Comparison of ENCODE assay signal across 8 cellular contexts in the genomic region with DNA sequence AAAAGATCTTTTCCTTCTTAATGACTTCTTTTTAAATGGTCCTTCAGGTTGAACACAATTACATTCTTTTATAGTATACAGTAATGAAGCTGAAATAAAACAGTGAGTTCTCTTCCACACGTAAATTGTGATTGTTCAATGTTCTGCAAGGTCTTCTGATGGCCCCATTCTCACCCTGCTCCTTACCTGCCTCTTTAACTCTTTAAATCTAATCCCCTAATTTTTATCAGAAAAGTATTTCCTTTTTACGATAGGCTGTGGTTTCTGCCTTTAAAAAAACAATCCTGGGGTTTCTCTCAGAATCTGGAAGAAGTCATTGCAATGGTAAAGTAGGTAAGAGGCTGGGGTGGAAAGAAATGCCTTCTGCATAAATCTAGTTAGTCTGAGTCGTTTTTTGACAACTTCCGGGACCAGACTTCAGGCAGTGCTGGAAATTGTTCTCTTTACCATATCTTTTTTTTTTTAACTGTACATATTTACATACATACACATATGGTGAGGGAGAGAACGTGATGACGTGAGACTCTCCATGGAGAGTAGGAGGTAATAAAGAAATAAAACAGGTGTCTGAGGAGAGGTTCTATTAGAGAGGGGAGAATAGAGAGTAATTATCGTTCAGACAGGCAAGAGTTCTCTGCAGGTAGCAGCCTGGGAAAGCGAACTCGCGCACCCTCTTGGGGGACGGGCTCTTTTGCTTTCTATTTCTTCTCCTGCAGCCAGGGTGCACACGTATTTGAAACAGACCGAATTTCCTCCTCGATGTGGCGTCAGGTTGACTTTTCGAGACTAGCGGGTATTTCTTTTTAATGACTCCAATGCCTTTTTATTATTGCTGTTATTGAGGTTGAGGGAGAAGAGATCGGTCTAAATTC. TPM values are rescaled to one million over a fixed set of nuclear protein-coding genes. Genes with fewer than 3 reads are reported as not detected.
DNase-seq lines count a peak whose midpoint lies in the region; ATAC-seq and TF ChIP-seq lines count a peak whose summit lies in the region.

A gene (plus strand): TSS at position 730 of the 872 bp plus-strand sequence. CDS start 467 bp downstream, outside the sequence.

- H3K9me3 Mint-ChIP-seq in T-helper 2 cell treated with Interferon-gamma antibody and Interleukin-4, amounts not matched to agents 5 μg/mL and 100 μg/mL, for 36 hours, result no peaks in the 10 kb centered on the region
- H3K9me3 Mint-ChIP-seq in brain, result peaks cover 0 to 8% (median 3%) of the 10 kb centered on the region in 5 experiments

- TF ChIP-seq CTCF in brain (conservative IDR thresholded peaks at IDR 0.05) (no peak), kidney epithelial cell (IDR thresholded peaks at IDR 0.05; ENCODE audit: insufficient read depth, low read length, poor library complexity, severe bottlenecking) (peak; percentile 10)

- H3K4me1 Mint-ChIP-seq in T-helper 2 cell treated with Interferon-gamma antibody and Interleukin-4, amounts not matched to agents 5 μg/mL and 100 μg/mL, for 36 hours (ENCODE audit: low read depth), result peaks cover 45% of the 10 kb centered on the region
- H3K4me1 Mint-ChIP-seq in brain, result peaks cover 25% of the 10 kb centered on the region

- peak within 1 kb of the TSS; percentile 97 for H3K4me3 Mint-ChIP-seq in T-helper 2 cell treated with Interferon-gamma antibody and Interleukin-4, amounts not matched to agents 5 μg/mL and 100 μg/mL, for 36 hours
- peak within 1 kb of the TSS; percentile 90 to 95 (median 92) for H3K4me3 Mint-ChIP-seq in brain

- peak; percentile 35 for DNase-seq in EL
- DNase-seq in KG1 (lab: John Stamatoyannopoulos, UW), result peak; percentile 26
- DNase-seq in T-helper 2 cell treated with Interferon-gamma antibody and Interleukin-4, amounts not matched to agents 5 μg/mL and 100 μg/mL, for 36 hours (ENCODE audit: low spot score), result peak; percentile 62
- DNase-seq in kidney epithelial cell (ENCODE audit: low read depth), result no peak
- DNase-seq in stimulated activated CD4-positive, alpha-beta T cell treated with anti-CD3 and anti-CD28 coated beads, Interleukin-2, amount 100 ng/mL, for 4 hours (ENCODE audit: low read depth), result peak; percentile 66
- DNase-seq in GDM1 (lab: John Stamatoyannopoulos, UW), result no peak

- H3K27me3 ChIP-seq in kidney epithelial cell (ENCODE audit: control insufficient read depth, insufficient read depth, low read length), result peaks cover 16% of the 10 kb centered on the region

- H3K4me3 ChIP-seq in kidney epithelial cell (ENCODE audit: low read depth, low read length), result peak within 1 kb of the TSS; percentile 50

- peak; percentile 69 for ATAC-seq in GM21529 (IDR thresholded peaks at IDR 0.05; ENCODE audit: unreplicated experiment)

- peak within 1 kb of the TSS; percentile 99 for H3K27ac Mint-ChIP-seq in T-helper 2 cell treated with Interferon-gamma antibody and Interleukin-4, amounts not matched to agents 5 μg/mL and 100 μg/mL, for 36 hours
- peak within 1 kb of the TSS in 4 of 5 experiments; percentile 39 to 72 (median 64) for H3K27ac Mint-ChIP-seq in brain

- peaks cover 9% of the 10 kb centered on the region for H3K36me3 Mint-ChIP-seq in T-helper 2 cell treated with Interferon-gamma antibody and Interleukin-4, amounts not matched to agents 5 μg/mL and 100 μg/mL, for 36 hours (ENCODE audit: low read depth)
- no peaks in the 10 kb centered on the region for H3K36me3 Mint-ChIP-seq in brain

- peaks cover 13% of the 10 kb centered on the region for H3K27me3 Mint-ChIP-seq in T-helper 2 cell treated with Interferon-gamma antibody and Interleukin-4, amounts not matched to agents 5 μg/mL and 100 μg/mL, for 36 hours (ENCODE audit: low read depth)
- peaks cover 88% of the 10 kb centered on the region for H3K27me3 Mint-ChIP-seq in brain

- no peaks in the 10 kb centered on the region for H3K36me3 ChIP-seq in kidney epithelial cell (ENCODE audit: control insufficient read depth, insufficient read depth, low read length)

RNA-seq across cellular contexts. Expression of the gene that starts here (rescaled TPM):
- polyA plus RNA-seq in brain (ENCODE audit: insufficient read depth, low read depth, low replicate concordance), result 1.8 TPM
- 0.04 and 0.14 TPM in 2 replicates for total RNA-seq in kidney epithelial cell

Comparison
In these comparisons a context has a peak if more than half of its experiments do, and no peak if none do; other contexts are left out.
1. DNase-seq: peak in EL (single experiment), KG1 (single experiment), T-helper 2 cell treated with Interferon-gamma antibody and Interleukin-4, amounts not matched to agents 5 μg/mL and 100 μg/mL, for 36 hours (single experiment) and stimulated activated CD4-positive, alpha-beta T cell treated with anti-CD3 and anti-CD28 coated beads, Interleukin-2, amount 100 ng/mL, for 4 hours (single experiment); none in kidney epithelial cell (single experiment) and GDM1 (single experiment).